9 cellular contexts compared by ENCODE assay signal in genomic region chr9:36154213-36154952, GRCh38. TPM values are rescaled to one million over a fixed set of nuclear protein-coding genes. Genes with fewer than 3 reads are reported as not detected.
DNase-seq lines count a peak whose midpoint lies in the region; ATAC-seq and TF ChIP-seq lines count a peak whose summit lies in the region.
"Had no signal": no experiment of that assay in that cellular context is flagged by ENCODE, and none has a peak within 500 bp of the region (broad histone marks: within the 10 kb centered on the region; RNA-seq: fewer than 3 reads in every experiment).

No MANE protein-coding gene starts in this region.

- H3K4me3 ChIP-seq in adipocyte (ENCODE audit: low read length) (peak overlapping the region; percentile 61), hepatocyte (no peak overlapping the region), skeletal muscle tissue (ENCODE audit: low read length in 3 of 3) (peak overlapping the region in 1 of 3 donors; percentile 19)

- peaks cover 53% of the 10 kb centered on the region for H3K4me1 ChIP-seq in adipocyte (ENCODE audit: control insufficient read depth, insufficient read depth, low read length)
- H3K4me1 ChIP-seq in hepatocyte (ENCODE audit: insufficient read depth): no peaks in the 10 kb centered on the region
- H3K4me1 ChIP-seq in skeletal muscle tissue (ENCODE audit: control insufficient read depth in 3 of 3, insufficient read depth in 3 of 3, low read length in 3 of 3): peaks cover 10 to 16% (median 14%) of the 10 kb centered on the region in 3 donors

- ATAC-seq in Right ventricle myocardium inferior (peak; percentile 18), HG02885 (IDR thresholded peaks at IDR 0.05; ENCODE audit: poor library complexity, unreplicated experiment) (no peak)

- no peaks in the 10 kb centered on the region for H4K20me1 ChIP-seq in hepatocyte (ENCODE audit: insufficient read depth, poor library complexity, severe bottlenecking)

- intact Hi-C loops in Right ventricle myocardium inferior (cut with DNase I) (no loop called here), cardiac septum (cut with DNase I) (no loop called here)

- DNase-seq in Right ventricle myocardium inferior (ENCODE audit: missing footprints) (no peak), cardiac septum (ENCODE audit: low spot score) (no peak), adipocyte (ENCODE audit: low read depth) (no peak), hepatocyte (ENCODE audit: low spot score) (no peak), ureter (ENCODE audit: low spot score) (no peak)
- no peak for DNase-seq in stimulated activated CD4-positive, alpha-beta T cell treated with anti-CD3 and anti-CD28 coated beads, Interleukin-4, amount 100 ng/mL, for 4 hours

- H3K9ac ChIP-seq in adipocyte (ENCODE audit: low read length) (peak overlapping the region; percentile 58), skeletal muscle tissue (ENCODE audit: low read depth in 1 of 3, low read length in 3 of 3) (peak overlapping the region in 1 of 3 donors; percentile 33)

- H3K27me3 ChIP-seq in adipocyte (replicated peaks; ENCODE audit: control insufficient read depth, insufficient read depth, low read length) (no peaks in the 10 kb centered on the region), hepatocyte (no peaks in the 10 kb centered on the region), skeletal muscle tissue (ENCODE audit: control insufficient read depth in 3 of 3, insufficient read depth in 3 of 3, low read length in 3 of 3) (no peaks in the 10 kb centered on the region)

- H3K27ac ChIP-seq in hepatocyte (peak overlapping the region; percentile 19), skeletal muscle tissue (ENCODE audit: low read depth, low read length) (peak overlapping the region; percentile 84)

- no peak for TF ChIP-seq CTCF in hepatocyte (IDR thresholded peaks at IDR 0.05; ENCODE audit: poor library complexity)

- peaks cover 42% of the 10 kb centered on the region for H3K36me3 ChIP-seq in adipocyte (ENCODE audit: control insufficient read depth, insufficient read depth, low read length, severe bottlenecking)
- no peaks in the 10 kb centered on the region for H3K36me3 ChIP-seq in hepatocyte (replicated peaks; ENCODE audit: insufficient read depth, low read depth)
- peaks cover 0 to 2% (median 0%) of the 10 kb centered on the region in 3 donors for H3K36me3 ChIP-seq in skeletal muscle tissue (ENCODE audit: control insufficient read depth in 3 of 3, insufficient read depth in 3 of 3, low read length in 3 of 3)

- no peak overlapping the region for H3K4me2 ChIP-seq in hepatocyte

- H3K79me2 ChIP-seq in hepatocyte: no peaks in the 10 kb centered on the region

- H3K9me2 ChIP-seq in hepatocyte (replicated peaks; ENCODE audit: insufficient read depth): no peaks in the 10 kb centered on the region

- H3K9me3 ChIP-seq in adipocyte (ENCODE audit: control insufficient read depth, low read length): peaks cover 5% of the 10 kb centered on the region
- no peaks in the 10 kb centered on the region for H3K9me3 ChIP-seq in hepatocyte (ENCODE audit: low read depth)
- no peaks in the 10 kb centered on the region for H3K9me3 ChIP-seq in skeletal muscle tissue (ENCODE audit: control insufficient read depth in 3 of 3, low read length in 3 of 3)

- WGBS in hepatocyte (ENCODE audit: low lambda C conversion rate, missing lambda C conversion rate): 75% methylated on average over 13 of the region's 13 CpGs

- no peak overlapping the region for H2AFZ ChIP-seq in hepatocyte

RNA-seq across cellular contexts. Expression of gene CCIN, which starts 14.8 kb away (rescaled TPM):
- total RNA-seq in Right ventricle myocardium inferior: not detected
- total RNA-seq in cardiac septum: 0.16 TPM
- not detected in 2 replicates for total RNA-seq in hepatocyte
- polyA plus RNA-seq in hepatocyte: 0.23 TPM in 1 of 2 replicates, not detected in the other
- 1.0 TPM for total RNA-seq in skeletal muscle tissue
- not detected for total RNA-seq in ureter
- total RNA-seq: activated CD8-positive, alpha-beta memory T cell treated with anti-CD3 and anti-CD28 coated beads for 36 hours had no signal

RNA-seq across cellular contexts. Expression of gene GLIPR2, which starts 17.9 kb away (rescaled TPM):
- total RNA-seq in Right ventricle myocardium inferior: 8.9 TPM
- total RNA-seq in cardiac septum: 6.6 TPM
- total RNA-seq in hepatocyte: 9.8 and 14.1 TPM in 2 replicates
- polyA plus RNA-seq in hepatocyte: 12.6 and 20.1 TPM in 2 replicates
- total RNA-seq in skeletal muscle tissue: 69.4 TPM
- total RNA-seq in ureter: 16.3 TPM

RNA-seq across cellular contexts. Expression of gene CLTA, which starts 36.3 kb away (rescaled TPM):
- total RNA-seq in Right ventricle myocardium inferior (69.4 TPM), cardiac septum (58.3 TPM), hepatocyte (317 and 339 TPM in 2 replicates), skeletal muscle tissue (114 TPM), ureter (170 TPM)
- 283 and 313 TPM in 2 replicates for polyA plus RNA-seq in hepatocyte
